ENCODE assay signal across 7 cellular contexts in genomic region chr16:9911231-9911630, GRCh38.
"Had no signal": no experiment of that assay in that cellular context is flagged by ENCODE, and none has a peak within 500 bp of the region (broad histone marks: within the 10 kb centered on the region; RNA-seq: fewer than 3 reads in every experiment).

No MANE protein-coding gene starts in this region.

- DNase-seq: GDM1, GF-D8 had no signal

- FAIRE-seq: G401.6, GM12878, GM12892, GM18507, GM19239 had no signal

- ATAC-seq: GM12878 had no signal

- H3K4me3 ChIP-seq: GM12878 had no signal
